In the genomic region with DNA sequence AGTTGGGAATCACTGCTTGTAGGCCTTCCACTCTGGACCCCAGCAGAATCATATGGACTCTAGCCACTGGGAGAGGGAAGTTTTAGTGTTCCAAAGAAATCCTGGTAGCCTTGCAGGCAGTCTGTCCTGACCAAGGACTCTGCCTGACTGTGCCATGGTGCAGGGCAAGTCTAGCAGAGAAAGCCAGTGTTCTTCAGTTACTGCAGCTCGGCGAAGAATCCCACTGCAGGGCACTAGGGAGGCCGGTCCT, we compare ENCODE assay signal across 8 cellular contexts. TPM values are rescaled to one million over a fixed set of nuclear protein-coding genes. Genes with fewer than 3 reads are reported as not detected.
A peak's percentile ranks its signal among the peaks of the same experiment; 100 is the strongest.
DNase-seq lines count a peak whose midpoint lies in the region; ATAC-seq, FAIRE-seq and TF ChIP-seq lines count a peak whose summit lies in the region.

No MANE protein-coding gene starts in this region.

- TF ChIP-seq RAD21 in A549 (conservative IDR thresholded peaks at IDR 0.05 in 1 of 2, IDR thresholded peaks at IDR 0.05 in 1 of 2), result no peak

- H3K9me3 ChIP-seq in A549 (no peaks in the 10 kb centered on the region), HEK293 (ENCODE audit: control insufficient read depth, insufficient read depth, low read depth, low read length) (no peaks in the 10 kb centered on the region), suprapubic skin (no peaks in the 10 kb centered on the region)

- H3K36me3 ChIP-seq in HEK293 (ENCODE audit: control insufficient read depth in 2 of 2, insufficient read depth in 1 of 2, low read length in 2 of 2) (peaks cover 13 to 30% of the 10 kb centered on the region in 2 experiments; a peak in 2 of 3 replicates), suprapubic skin (peaks cover under 1% of the 10 kb centered on the region)

- H3K4me3 ChIP-seq in A549, result peak overlapping the region; percentile 80
- H3K4me3 ChIP-seq in HEK293 (ENCODE audit: low read depth, low read length), result no peak overlapping the region
- peak overlapping the region; percentile 52 for H3K4me3 ChIP-seq in suprapubic skin

- WGBS in A549 (ENCODE audit: missing lambda C conversion rate), result 14% methylated on average over 3 of the region's 3 CpGs
- 16% methylated on average over 3 of the region's 3 CpGs for WGBS in suprapubic skin

- no peaks in the 10 kb centered on the region for H3K27me3 ChIP-seq in suprapubic skin

- peak overlapping the region; percentile 97 for H3K4me3 Mint-ChIP-seq in activated naive CD8-positive, alpha-beta T cell treated with anti-CD3 and anti-CD28 coated beads for 36 hours
- peak overlapping the region; percentile 83 to 89 (median 85) for H3K4me3 Mint-ChIP-seq in immature natural killer cell

- H3K4me1 Mint-ChIP-seq in activated naive CD8-positive, alpha-beta T cell treated with anti-CD3 and anti-CD28 coated beads for 36 hours, result peaks cover 59% of the 10 kb centered on the region
- peaks cover 31 to 42% of the 10 kb centered on the region in 2 donors for H3K4me1 Mint-ChIP-seq in immature natural killer cell

- TF ChIP-seq EP300 in A549 (IDR thresholded peaks at IDR 0.05), result no peak
- no peak for TF ChIP-seq EP300 in suprapubic skin (IDR thresholded peaks at IDR 0.05)

- H3K4me1 ChIP-seq in A549, result peaks cover 57% of the 10 kb centered on the region
- H3K4me1 ChIP-seq in HEK293 (ENCODE audit: control insufficient read depth, insufficient read depth, low read length), result peaks cover 17% of the 10 kb centered on the region
- H3K4me1 ChIP-seq in suprapubic skin, result peaks cover 66% of the 10 kb centered on the region

- H3K36me3 Mint-ChIP-seq in activated naive CD8-positive, alpha-beta T cell treated with anti-CD3 and anti-CD28 coated beads for 36 hours, result peaks cover 40% of the 10 kb centered on the region
- H3K36me3 Mint-ChIP-seq in immature natural killer cell, result no peaks in the 10 kb centered on the region

- no peaks in the 10 kb centered on the region for H3K27me3 Mint-ChIP-seq in activated naive CD8-positive, alpha-beta T cell treated with anti-CD3 and anti-CD28 coated beads for 36 hours
- H3K27me3 Mint-ChIP-seq in immature natural killer cell (ENCODE audit: low read depth in 3 of 3), result peaks cover 0 to 12% (median 8%) of the 10 kb centered on the region in 3 donors

- no peak for TF ChIP-seq CTCF in A549 (IDR thresholded peaks at IDR 0.05)
- TF ChIP-seq CTCF in HEK293 (tag by site-specific recombination; IDR thresholded peaks at IDR 0.05), result no peak
- no peak for TF ChIP-seq CTCF in suprapubic skin (IDR thresholded peaks at IDR 0.05)

- CTCF ChIA-PET in A549 (lab: Yijun Ruan, JAX), result interaction anchor here (0.8 to 4.6 kb wide), 4 partner anchors 12 to 631 kb away, joined by 3 to 25 read pairs (median 4); partner anchors contain the start of gene MATR3
- CTCF ChIA-PET in HEK293 (lab: Yijun Ruan, JAX), result interaction anchor here (0.7 to 3.6 kb wide), 5 partner anchors 11 to 631 kb away, joined by 3 to 15 read pairs (median 3); no protein-coding TSS in a partner anchor

- ATAC-seq in A549 (peak; percentile 52 to 68), HG02938 (IDR thresholded peaks at IDR 0.05; ENCODE audit: unreplicated experiment) (no peak), GM19467 (IDR thresholded peaks at IDR 0.05; ENCODE audit: unreplicated experiment) (no peak)

- POLR2A ChIA-PET in A549 (lab: Yijun Ruan, JAX) (interaction anchor here (2.3 to 2.4 kb wide), 3 partner anchors 21 to 698 kb away, joined by 7 to 18 read pairs (median 10); partner anchors contain the start of genes HSPA9, MATR3 and SIL1), HEK293 (lab: Yijun Ruan, JAX) (interaction anchor here (1.0 to 4.2 kb wide), 3 partner anchors 21 to 69 kb away, joined by 5 to 29 read pairs (median 7); partner anchors contain the start of genes MATR3 and PAIP2)

- peak overlapping the region; percentile 94 to 97 for H3K27ac ChIP-seq in A549
- peak overlapping the region; percentile 37; the same call in 1 of the 2 replicates for H3K27ac ChIP-seq in HEK293 (ENCODE audit: extremely low read depth, low read depth, low read length)
- peak overlapping the region; percentile 69 for H3K27ac ChIP-seq in suprapubic skin

- peak overlapping the region; percentile 95 for H3K27ac Mint-ChIP-seq in activated naive CD8-positive, alpha-beta T cell treated with anti-CD3 and anti-CD28 coated beads for 36 hours
- H3K27ac Mint-ChIP-seq in immature natural killer cell, result peak overlapping the region; percentile 45 to 93 (median 73)

- H3K9me3 Mint-ChIP-seq in activated naive CD8-positive, alpha-beta T cell treated with anti-CD3 and anti-CD28 coated beads for 36 hours, result no peaks in the 10 kb centered on the region
- no peaks in the 10 kb centered on the region for H3K9me3 Mint-ChIP-seq in immature natural killer cell

- peak overlapping the region; percentile 97 for H3K4me2 ChIP-seq in A549

- FAIRE-seq in A549 (lab: Jason Lieb, UNC), result no peak

- TF ChIP-seq POLR2A in A549 (IDR thresholded peaks at IDR 0.05; ENCODE audit: low read length) (no peak), suprapubic skin (IDR thresholded peaks at IDR 0.05) (no peak)

- DNase-seq in A549 (ENCODE audit: low read depth in 1 of 2, low spot score in 1 of 2) (peak; percentile 37 to 43), immature natural killer cell (no peak), suprapubic skin (ENCODE audit: low spot score in 2 of 2) (no peak), DMS79 treated with DMSO at 0.1 percent for 48 hours (lab: John Stamatoyannopoulos, UW) (no peak)
- no peak for DNase-seq in activated naive CD8-positive, alpha-beta T cell treated with anti-CD3 and anti-CD28 coated beads for 36 hours

TF ChIP-seq in A549, 52 proteins besides CTCF, POLR2A, EP300 and RAD21:
- no peak for TF ChIP-seq CHD4 (IDR thresholded peaks at IDR 0.05; ENCODE audit: borderline replicate concordance)
- TF ChIP-seq EHF (CRISPR knock-in tag; IDR thresholded peaks at IDR 0.05), result no peak
- TF ChIP-seq EHMT2 (IDR thresholded peaks at IDR 0.05; ENCODE audit: low read depth), result no peak
- no peak for TF ChIP-seq CHD2 (IDR thresholded peaks at IDR 0.05; ENCODE audit: low read length, partially characterized antibody)
- no peak for TF ChIP-seq HDAC2 (IDR thresholded peaks at IDR 0.05)
- no peak for TF ChIP-seq NFE2L2 (conservative IDR thresholded peaks at IDR 0.05; ENCODE audit: low read length)
- no peak for TF ChIP-seq CBX8 (IDR thresholded peaks at IDR 0.05)
- no peak for TF ChIP-seq FOSB (CRISPR knock-in tag; IDR thresholded peaks at IDR 0.05)
- TF ChIP-seq FOSL2 (IDR thresholded peaks at IDR 0.05), result no peak
- no peak for TF ChIP-seq FOSL2 (CRISPR knock-in tag; IDR thresholded peaks at IDR 0.05)
- TF ChIP-seq JUNB (IDR thresholded peaks at IDR 0.05), result no peak

TF ChIP-seq in HEK293, 187 proteins besides CTCF, POLR2A, EP300 and RAD21:
- no peak for TF ChIP-seq ZNF843 (tag by site-specific recombination; IDR thresholded peaks at IDR 0.05)

RNA-seq across cellular contexts. Expression of gene MATR3, which starts 20.3 kb away (rescaled TPM):
- polyA plus RNA-seq in A549 (2011; rRNA removed), result 157 and 178 TPM in 2 replicates
- polyA plus RNA-seq in A549 (2012; cell fraction: cytosol; rRNA removed), result 30.2 and 39.2 TPM in 2 replicates
- polyA plus RNA-seq in A549 (2012; cell fraction: nucleus; rRNA removed), result 40.1 and 59.7 TPM in 2 replicates
- 181 to 189 TPM (median 187 TPM) in 3 replicates for polyA plus RNA-seq in A549 (2017; fragmentation: RNase III; extraction: RNeasy Plus Mini Kit Qiagen cat#74134 plus additional on column Dnase treatment)
- 175 and 206 TPM in 2 replicates for polyA minus RNA-seq in A549 (2011; rRNA and poly(A)+ RNA removed)
- 100 to 1,000 TPM; 182 to 208 TPM for total RNA-seq in activated naive CD8-positive, alpha-beta T cell treated with anti-CD3 and anti-CD28 coated beads for 36 hours
- 100 to 1,000 TPM; 322 to 380 (median 361) TPM for polyA plus RNA-seq in immature natural killer cell
- total RNA-seq in suprapubic skin, result 100 to 1,000 TPM; 115 to 192 (median 129) TPM

Comparison
In these comparisons a context has a peak if more than half of its experiments do, and no peak if none do; other contexts are left out.
1. ATAC-seq: peak in A549 (2 of 2); none in HG02938 (single experiment) and GM19467 (single experiment).
2. DNase-seq: peak in A549 (2 of 2); none in activated naive CD8-positive, alpha-beta T cell treated with anti-CD3 and anti-CD28 coated beads for 36 hours (single experiment), immature natural killer cell (0 of 3), suprapubic skin (0 of 2) and DMS79 treated with DMSO at 0.1 percent for 48 hours (single experiment).
3. H3K27ac ChIP-seq: peak in every context shown above with its lines; median percentile 96 in A549; 69 in suprapubic skin; 37 in HEK293.